ENCODE assay signal across 17 cellular contexts in genomic region chr6:75213732-75214131, GRCh38. TPM values are rescaled to one million over a fixed set of nuclear protein-coding genes. Genes with fewer than 3 reads are reported as not detected.
DNase-seq lines count a peak whose midpoint lies in the region; ATAC-seq, FAIRE-seq and TF ChIP-seq lines count a peak whose summit lies in the region.
"Had no signal": no experiment of that assay in that cellular context is flagged by ENCODE, and none has a peak within 500 bp of the region (broad histone marks: within the 10 kb centered on the region; RNA-seq: fewer than 3 reads in every experiment).

No MANE protein-coding gene starts in this region.

- H3K36me3 Mint-ChIP-seq in endodermal cell (ENCODE audit: low read depth), result no peaks in the 10 kb centered on the region
- H3K36me3 Mint-ChIP-seq: CD4-positive, alpha-beta memory T cell had no signal

- no peaks in the 10 kb centered on the region for H3K9me3 Mint-ChIP-seq in endodermal cell
- H3K9me3 Mint-ChIP-seq: activated B cell treated with CpG ODN at 0.5 μM for 24 hours; CD4-positive, alpha-beta memory T cell; nephron had no signal

- ATAC-seq in GM19328 (IDR thresholded peaks at IDR 0.05; ENCODE audit: unreplicated experiment) (peak; percentile 44), HG03469 (IDR thresholded peaks at IDR 0.05; ENCODE audit: unreplicated experiment) (peak; percentile 43), GM18511 (IDR thresholded peaks at IDR 0.05; ENCODE audit: unreplicated experiment) (no peak), HG03139 (IDR thresholded peaks at IDR 0.05; ENCODE audit: unreplicated experiment) (no peak)
- ATAC-seq: left lobe of liver had no signal

- H3K36me3 ChIP-seq in endodermal cell (ENCODE audit: control insufficient read depth, insufficient read depth, low read length), result no peaks in the 10 kb centered on the region
- H3K36me3 ChIP-seq: sigmoid colon had no signal

- H3K4me1 Mint-ChIP-seq in endodermal cell, result peaks cover 8% of the 10 kb centered on the region

- no peak for FAIRE-seq in GM19239 (lab: Jason Lieb, UNC)
- FAIRE-seq: astrocyte had no signal

- no peaks in the 10 kb centered on the region for H3K4me1 ChIP-seq in endodermal cell (ENCODE audit: control insufficient read depth, insufficient read depth, low read length)

- no peak overlapping the region for H3K4me3 Mint-ChIP-seq in endodermal cell
- H3K4me3 Mint-ChIP-seq: activated B cell treated with CpG ODN at 0.5 μM for 24 hours; CD4-positive, alpha-beta memory T cell; nephron had no signal

- DNase-seq in GM12865 (ENCODE audit: low read depth) (peak; percentile 25), endodermal cell (no peak), GM19239 (ENCODE audit: insufficient read length, low spot score) (no peak), medulla oblongata (ENCODE audit: extremely low spot score) (no peak)
- DNase-seq: activated B cell treated with CpG ODN at 0.5 μM for 24 hours; CD4-positive, alpha-beta memory T cell; effector CD4-positive, alpha-beta T cell; NCI-H2029; NCI-H774; sigmoid colon had no signal

- H3K4me3 ChIP-seq in GM12865 (ENCODE audit: low read depth, low read length) (no peak overlapping the region), endodermal cell (ENCODE audit: low read length) (no peak overlapping the region)
- H3K4me3 ChIP-seq: sigmoid colon had no signal

- WGBS in endodermal cell (ENCODE audit: insufficient coverage in 1 of 2, insufficient read length in 1 of 2), 2 experiments, result 88% methylated on average over 2 of the region's 2 CpGs; no CpG with 5 or more reads in 1 of the 2 experiments

- no peak overlapping the region for H3K9ac ChIP-seq in endodermal cell (ENCODE audit: extremely low read depth, low read length, poor library complexity, severe bottlenecking)

- no peak overlapping the region for H3K27ac ChIP-seq in endodermal cell (ENCODE audit: low read depth, low read length)
- H3K27ac ChIP-seq: sigmoid colon had no signal

- H3K9me3 ChIP-seq in endodermal cell (ENCODE audit: control insufficient read depth, low read length), result no peaks in the 10 kb centered on the region
- H3K9me3 ChIP-seq: sigmoid colon had no signal

- peaks cover 13% of the 10 kb centered on the region for H3K27me3 ChIP-seq in endodermal cell (ENCODE audit: control insufficient read depth, insufficient read depth, low read length, poor library complexity, severe bottlenecking)
- H3K27me3 ChIP-seq: sigmoid colon had no signal

- H3K27ac Mint-ChIP-seq in endodermal cell, result no peak overlapping the region
- H3K27ac Mint-ChIP-seq: activated B cell treated with CpG ODN at 0.5 μM for 24 hours; CD4-positive, alpha-beta memory T cell; nephron had no signal

- H3K27me3 Mint-ChIP-seq in endodermal cell (ENCODE audit: insufficient read depth), result peaks cover 20% of the 10 kb centered on the region

- peak; percentile 9 for TF ChIP-seq CTCF in GM12865 (IDR thresholded peaks at IDR 0.05; ENCODE audit: insufficient read depth, low read depth, low read length, missing control alignments)
- peak; percentile 50 for TF ChIP-seq CTCF in endodermal cell (conservative IDR thresholded peaks at IDR 0.05)

RNA-seq across cellular contexts. Expression of gene COL12A1, which starts 7.9 kb away (rescaled TPM):
- total RNA-seq in endodermal cell, result under 1 TPM; 0.13 to 0.64 TPM
- 5.4 TPM for polyA plus RNA-seq in endodermal cell (2013, experiment 1 of 2)
- polyA plus RNA-seq in endodermal cell (2013, experiment 2 of 2), result 5.8 TPM
- total RNA-seq: activated B cell treated with CpG ODN at 0.5 μM for 24 hours; CD4-positive, alpha-beta memory T cell had no signal
- polyA plus RNA-seq: CD4-positive, alpha-beta memory T cell had no signal

RNA-seq across cellular contexts. Expression of gene COX7A2, which starts 29.9 kb away (rescaled TPM):
- total RNA-seq in endodermal cell, result 100 to 1,000 TPM; 399 to 472 TPM
- polyA plus RNA-seq in endodermal cell (2013, experiment 1 of 2), result 241 TPM
- polyA plus RNA-seq in endodermal cell (2013, experiment 2 of 2), result 240 TPM

Comparison
In these comparisons a context has a peak if more than half of its experiments do, and no peak if none do; other contexts are left out.
1. ATAC-seq: peak in GM19328 (single experiment) and HG03469 (single experiment); none in GM18511 (single experiment) and HG03139 (single experiment).